Comparison of ENCODE assay signal across 24 cellular contexts in genomic region chr9:21634951-21635350, GRCh38.
"Had no signal": no experiment of that assay in that cellular context is flagged by ENCODE, and none has a peak within 500 bp of the region (broad histone marks: within the 10 kb centered on the region; RNA-seq: fewer than 3 reads in every experiment).

No MANE protein-coding gene starts in this region.

- H3K4me3 Mint-ChIP-seq: IgD-negative memory B cell had no signal

- H3K4me1 Mint-ChIP-seq: IgD-negative memory B cell had no signal

- H3K9me3 ChIP-seq: SJCRH30 had no signal

- H3K36me3 ChIP-seq: SJCRH30 had no signal

- H3K4me2 ChIP-seq: KMS-11 had no signal

- H3K27me3 ChIP-seq: SJCRH30 had no signal

- H3K27ac ChIP-seq: KMS-11, SJCRH30 had no signal

- H3K4me3 ChIP-seq: K562, SJCRH30 had no signal

- ATAC-seq: K562, Right ventricle myocardium inferior, SK-N-SH treated with all-trans-retinoic acid at 6 μM for 48 hours had no signal

- H3K4me1 ChIP-seq: SJCRH30 had no signal

- DNase-seq: Kasumi-1, MM.1S, NCI-H1092 treated with DMSO at 0.1 percent for 48 hours, NCI-H1436, NCI-H187, NCI-H2029, NCI-H2081 treated with DMSO at 0.1 percent for 48 hours, NCI-H2171, NCI-H226, NCI-H446, NCI-H510A, NCI-H524 treated with DMSO at 0.1 percent for 48 hours, NCI-H69, NCI-H774, RPMI8226, SHP77 treated with DMSO at 0.1 percent for 48 hours, SJCRH30 had no signal

- H3K9ac ChIP-seq: KMS-11 had no signal

- H3K36me3 Mint-ChIP-seq: IgD-negative memory B cell had no signal

- FAIRE-seq: HTR-8/SVneo, K562, RCC 7860 had no signal
